Comparison of ENCODE assay signal across 18 cellular contexts in genomic region chr20:34946661-34947060, GRCh38. TPM values are rescaled to one million over a fixed set of nuclear protein-coding genes. Genes with fewer than 3 reads are reported as not detected.
DNase-seq lines count a peak whose midpoint lies in the region; ATAC-seq and TF ChIP-seq lines count a peak whose summit lies in the region.
"Had no signal": no experiment of that assay in that cellular context is flagged by ENCODE, and none has a peak within 500 bp of the region (broad histone marks: within the 10 kb centered on the region; RNA-seq: fewer than 3 reads in every experiment).

No MANE protein-coding gene starts in this region.

- H3K4me2 ChIP-seq in IMR-90 (ENCODE audit: low read depth, low read length): no peak overlapping the region
- H3K4me2 ChIP-seq in mesenchymal stem cell (ENCODE audit: low read length, poor library complexity, severe bottlenecking): no peak overlapping the region
- H3K4me2 ChIP-seq: BLaER1 had no signal

- H3K4me3 Mint-ChIP-seq in osteocyte (ENCODE audit: unreplicated experiment): no peak overlapping the region
- no peak overlapping the region for H3K4me3 Mint-ChIP-seq in endothelial cell (ENCODE audit: unreplicated experiment)

- H3K36me3 ChIP-seq in IMR-90 (ENCODE audit: control insufficient read depth, insufficient read depth, low read length) (peaks cover 25% of the 10 kb centered on the region), body of pancreas (replicated peaks in 1 of 2; ENCODE audit: insufficient read depth in 1 of 2, low read depth in 2 of 2) (no peaks in the 10 kb centered on the region), mesenchymal stem cell (ENCODE audit: control insufficient read depth in 1 of 2, insufficient read depth in 2 of 2, low read depth in 1 of 2, low read length in 2 of 2) (peaks cover 20 to 82% of the 10 kb centered on the region in 2 experiments), subcutaneous abdominal adipose tissue (ENCODE audit: control insufficient read depth in 5 of 5, insufficient read depth in 5 of 5, low read length in 5 of 5) (peaks cover 9 to 38% (median 15%) of the 10 kb centered on the region in 5 donors)

- no peak for TF ChIP-seq RAD21 in IMR-90 (IDR thresholded peaks at IDR 0.05; ENCODE audit: low read length)

- H2BK15ac ChIP-seq in IMR-90 (ENCODE audit: low read depth, low read length): no peak overlapping the region
- H2BK15ac ChIP-seq in mesenchymal stem cell (ENCODE audit: low read depth, poor library complexity, severe bottlenecking): no peak overlapping the region

- H3K4me1 ChIP-seq in IMR-90 (ENCODE audit: control insufficient read depth, insufficient read depth, low read length): peaks cover 3% of the 10 kb centered on the region
- no peaks in the 10 kb centered on the region for H3K4me1 ChIP-seq in body of pancreas
- peaks cover 19% of the 10 kb centered on the region for H3K4me1 ChIP-seq in mesenchymal stem cell (ENCODE audit: control insufficient read depth, insufficient read depth, low read depth, low read length)
- peaks cover 3 to 36% (median 26%) of the 10 kb centered on the region in 5 donors for H3K4me1 ChIP-seq in subcutaneous abdominal adipose tissue (ENCODE audit: control insufficient read depth in 5 of 5, insufficient read depth in 5 of 5, low read length in 5 of 5)
- H3K4me1 ChIP-seq: BLaER1 had no signal

- H2BK120ac ChIP-seq in IMR-90 (ENCODE audit: low read depth, low read length) (no peak overlapping the region), mesenchymal stem cell (ENCODE audit: low read depth, low read length) (no peak overlapping the region)

- H3K79me1 ChIP-seq in IMR-90 (ENCODE audit: low read depth in 1 of 2, low read length in 2 of 2): peaks cover 0 to 6% of the 10 kb centered on the region in 2 experiments; a peak in 2 of 4 replicates
- H3K79me1 ChIP-seq in mesenchymal stem cell (replicated peaks; ENCODE audit: low read length, poor library complexity, severe bottlenecking): peaks cover 12% of the 10 kb centered on the region

- no peaks in the 10 kb centered on the region for H4K20me1 ChIP-seq in IMR-90 (ENCODE audit: insufficient read depth, low read length)
- H4K20me1 ChIP-seq: BLaER1 had no signal

- H3K9ac ChIP-seq in IMR-90 (ENCODE audit: low read depth, low read length) (no peak overlapping the region), mesenchymal stem cell (ENCODE audit: low read length) (no peak overlapping the region), subcutaneous abdominal adipose tissue (ENCODE audit: low read length in 5 of 5) (no peak overlapping the region)
- H3K9ac ChIP-seq: BLaER1, GM23248 had no signal

- H3K36me3 Mint-ChIP-seq in osteocyte (ENCODE audit: unreplicated experiment) (peaks cover 19% of the 10 kb centered on the region), endothelial cell (ENCODE audit: low read depth, unreplicated experiment) (peaks cover 11% of the 10 kb centered on the region)

- DNase-seq in IMR-90 (peak; percentile 59), body of pancreas (no peak), mesenchymal stem cell (no peak), osteocyte (ENCODE audit: extremely low spot score, unreplicated experiment) (no peak), endothelial cell (ENCODE audit: low spot score) (no peak)
- DNase-seq: GM23248; KG1; NCI-H1092; NCI-H345; NCI-H526 treated with DMSO at 0.1 percent for 48 hours; NK-92 treated with Interleukin-12 subunit alpha and Interleukin-12 subunit beta, amount 100 ng/mL, for 24 hours; OCI-M1 had no signal

- no peak overlapping the region for H2BK5ac ChIP-seq in IMR-90 (ENCODE audit: low read depth, low read length, poor library complexity, severe bottlenecking)
- peak overlapping the region; percentile 66 for H2BK5ac ChIP-seq in mesenchymal stem cell (ENCODE audit: low read depth, low read length, poor library complexity, severe bottlenecking)

- WGBS in IMR-90 (ENCODE audit: extremely low coverage in 2 of 2, insufficient read length in 1 of 2), 2 experiments: no CpG with 5 or more reads among the region's 3 CpGs
- 59 to 66% methylated on average over 3 of the region's 3 CpGs for WGBS in body of pancreas, 2 donors
- 100% methylated on average over 2 of the region's 3 CpGs for WGBS in mesenchymal stem cell

- H3K27ac ChIP-seq in IMR-90 (ENCODE audit: insufficient read depth, low read length): no peak overlapping the region
- peak overlapping the region in 1 of 4 donors; percentile 24 for H3K27ac ChIP-seq in body of pancreas
- H3K27ac ChIP-seq in mesenchymal stem cell (ENCODE audit: low read length, poor library complexity, severe bottlenecking): peak overlapping the region; percentile 98
- peak overlapping the region; percentile 86 for H3K27ac ChIP-seq in subcutaneous abdominal adipose tissue (ENCODE audit: low read depth, low read length)
- H3K27ac ChIP-seq: BLaER1, GM23248, HL-60 had no signal

- H2BK20ac ChIP-seq in IMR-90 (ENCODE audit: low read depth, low read length): no peak overlapping the region

- no peak overlapping the region for H3K4ac ChIP-seq in IMR-90 (ENCODE audit: low read depth, low read length)
- no peak overlapping the region for H3K4ac ChIP-seq in mesenchymal stem cell (ENCODE audit: low read depth in 1 of 2, low read length in 2 of 2)

- TF ChIP-seq CTCF in IMR-90 (conservative IDR thresholded peaks at IDR 0.05; ENCODE audit: low read depth, low read length) (no peak), body of pancreas (IDR thresholded peaks at IDR 0.05) (no peak), osteocyte (IDR thresholded peaks at IDR 0.05) (no peak), endothelial cell (IDR thresholded peaks at IDR 0.05; ENCODE audit: unreplicated experiment) (no peak)

- H3K9me3 ChIP-seq in IMR-90 (ENCODE audit: control insufficient read depth, insufficient read depth, low read length) (no peaks in the 10 kb centered on the region), body of pancreas (no peaks in the 10 kb centered on the region), mesenchymal stem cell (ENCODE audit: control insufficient read depth, low read length) (no peaks in the 10 kb centered on the region), subcutaneous abdominal adipose tissue (ENCODE audit: control insufficient read depth in 5 of 5, low read length in 5 of 5) (no peaks in the 10 kb centered on the region)
- H3K9me3 ChIP-seq: BLaER1 had no signal

- no peaks in the 10 kb centered on the region for H3K27me3 ChIP-seq in IMR-90 (ENCODE audit: control insufficient read depth, insufficient read depth, low read length)
- H3K27me3 ChIP-seq in body of pancreas: no peaks in the 10 kb centered on the region
- no peaks in the 10 kb centered on the region for H3K27me3 ChIP-seq in mesenchymal stem cell (ENCODE audit: control insufficient read depth in 1 of 2, insufficient read depth in 1 of 2, low read length in 2 of 2)
- H3K27me3 ChIP-seq in subcutaneous abdominal adipose tissue (ENCODE audit: control insufficient read depth in 5 of 5, insufficient read depth in 4 of 5, low read length in 5 of 5): no peaks in the 10 kb centered on the region
- H3K27me3 ChIP-seq: BLaER1 had no signal

- ATAC-seq in IMR-90 (ENCODE audit: low read depth) (peak; percentile 36), body of pancreas (peak; percentile 27), HG02571 (IDR thresholded peaks at IDR 0.05; ENCODE audit: unreplicated experiment) (no peak)
- ATAC-seq: GM12878, HCT116 had no signal

- H3K27me3 Mint-ChIP-seq in osteocyte (ENCODE audit: unreplicated experiment) (no peaks in the 10 kb centered on the region), endothelial cell (ENCODE audit: unreplicated experiment) (peaks cover 4% of the 10 kb centered on the region)

- H3K23ac ChIP-seq in IMR-90 (ENCODE audit: low read depth, low read length) (no peak overlapping the region), mesenchymal stem cell (ENCODE audit: low read length in 2 of 2) (no peak overlapping the region)

- peaks cover 8% of the 10 kb centered on the region for H3K9me1 ChIP-seq in IMR-90 (ENCODE audit: insufficient read depth, low read length)

- H3K27ac Mint-ChIP-seq in osteocyte (ENCODE audit: unreplicated experiment): no peak overlapping the region
- no peak overlapping the region for H3K27ac Mint-ChIP-seq in endothelial cell (ENCODE audit: unreplicated experiment)

- no peak overlapping the region for H2BK12ac ChIP-seq in mesenchymal stem cell (ENCODE audit: low read length in 2 of 2)

- H3K9me3 Mint-ChIP-seq in osteocyte (ENCODE audit: unreplicated experiment) (no peaks in the 10 kb centered on the region), endothelial cell (ENCODE audit: unreplicated experiment) (no peaks in the 10 kb centered on the region)

- TF ChIP-seq POLR2A in IMR-90 (IDR thresholded peaks at IDR 0.05; ENCODE audit: low read depth, low read length) (no peak), body of pancreas (IDR thresholded peaks at IDR 0.05) (no peak)

- CTCF ChIA-PET in IMR-90 (lab: Yijun Ruan, JAX): no interaction called here

- no TSS peak for BruUV-seq in IMR-90 (replicated peaks; lab: Mats Ljungman, UMichigan)

- in situ Hi-C loops in IMR-90 (cut with MboI; ENCODE audit: low sequenced_read_pairs): no loop called here

- POLR2A ChIA-PET in IMR-90 (lab: Charles Lee; ENCODE audit: unreplicated experiment): no interaction called here

- H2AK5ac ChIP-seq in IMR-90 (ENCODE audit: low read depth, low read length) (peak overlapping the region; percentile 13; the same call in 1 of the 2 replicates), mesenchymal stem cell (ENCODE audit: low read length, severe bottlenecking) (peak overlapping the region; percentile 83)

- H3K18ac ChIP-seq in IMR-90 (ENCODE audit: low read depth, low read length) (no peak overlapping the region), mesenchymal stem cell (ENCODE audit: low read depth in 1 of 2, low read length in 2 of 2) (no peak overlapping the region)

- dilution Hi-C loops in IMR-90 (cut with HindIII; ENCODE audit: low sequenced_read_pairs, unreplicated experiment): no loop called here

- H3K14ac ChIP-seq in IMR-90 (replicated peaks; ENCODE audit: low read depth, low read length): no peak overlapping the region
- H3K14ac ChIP-seq in mesenchymal stem cell (ENCODE audit: low read length in 2 of 2): no peak overlapping the region

- no peak overlapping the region for H4K91ac ChIP-seq in IMR-90 (ENCODE audit: insufficient read depth, low read depth, low read length)
- no peak overlapping the region for H4K91ac ChIP-seq in mesenchymal stem cell (ENCODE audit: low read length)

- H4K5ac ChIP-seq in IMR-90 (ENCODE audit: low read depth, low read length): no peak overlapping the region

- no peak overlapping the region for H2AK9ac ChIP-seq in IMR-90 (replicated peaks; ENCODE audit: low read depth, low read length, poor library complexity)

- H3K4me1 Mint-ChIP-seq in osteocyte (ENCODE audit: unreplicated experiment) (peaks cover 3% of the 10 kb centered on the region), endothelial cell (ENCODE audit: unreplicated experiment) (no peaks in the 10 kb centered on the region)

- no peak overlapping the region for H4K8ac ChIP-seq in IMR-90 (ENCODE audit: low read depth in 2 of 2, low read length in 2 of 2)
- no peak overlapping the region for H4K8ac ChIP-seq in mesenchymal stem cell (ENCODE audit: low read length)

- H3K4me3 ChIP-seq in IMR-90 (ENCODE audit: insufficient read depth, low read depth, low read length): no peak overlapping the region
- H3K4me3 ChIP-seq in body of pancreas: no peak overlapping the region
- H3K4me3 ChIP-seq in mesenchymal stem cell (ENCODE audit: insufficient read depth in 1 of 2, low read depth in 1 of 2, low read length in 2 of 2): no peak overlapping the region
- H3K4me3 ChIP-seq in subcutaneous abdominal adipose tissue (ENCODE audit: low read depth in 1 of 5, low read length in 5 of 5): no peak overlapping the region
- H3K4me3 ChIP-seq: BLaER1, GM12878, GM23248 had no signal

- no peak overlapping the region for H3K56ac ChIP-seq in IMR-90 (ENCODE audit: extremely low read depth, insufficient read depth, low read length)

- intact Hi-C loops in IMR-90 (cut with micrococcal nuclease): no loop called here
- intact Hi-C loops in body of pancreas (cut with DNase I): no loop called here

- H2AFZ ChIP-seq in IMR-90 (replicated peaks; ENCODE audit: low read length, poor library complexity) (no peak overlapping the region), mesenchymal stem cell (ENCODE audit: low read depth, low read length) (no peak overlapping the region)
- H2AFZ ChIP-seq: GM23248 had no signal

RNA-seq across cellular contexts. Expression of gene GSS, which starts 8.9 kb away (rescaled TPM):
- total RNA-seq in IMR-90 (2012; rRNA removed): 70.5 and 90.0 TPM in 2 replicates
- polyA plus RNA-seq in IMR-90 (2012; rRNA removed): 70.3 and 73.7 TPM in 2 replicates
- polyA plus RNA-seq in IMR-90 (2012; cell fraction: cytosol; rRNA removed): 64.9 and 72.0 TPM in 2 replicates
- polyA plus RNA-seq in IMR-90 (2012; cell fraction: nucleus; rRNA removed; ENCODE audit: low replicate concordance): 217 and 248 TPM in 2 replicates
- 10 to 100 TPM; 24.6 to 33.0 TPM for total RNA-seq in body of pancreas
- 40.8 TPM for polyA plus RNA-seq in mesenchymal stem cell (2013, experiment 1 of 2)
- 38.6 TPM for polyA plus RNA-seq in mesenchymal stem cell (2013, experiment 2 of 2)
- total RNA-seq in osteocyte: 36.0 and 37.2 TPM in 2 replicates
- total RNA-seq in endothelial cell (ENCODE audit: unreplicated experiment): 48.3 TPM

RNA-seq across cellular contexts. Expression of gene MYH7B, which starts 9.0 kb away (rescaled TPM):
- not detected in 2 replicates for total RNA-seq in IMR-90 (2012; rRNA removed)
- polyA plus RNA-seq in IMR-90 (2012; rRNA removed): 0.09 and 0.10 TPM in 2 replicates
- polyA plus RNA-seq in IMR-90 (2012; cell fraction: cytosol; rRNA removed): 0.02 and 0.18 TPM in 2 replicates
- 0.53 and 1.1 TPM in 2 replicates for polyA plus RNA-seq in IMR-90 (2012; cell fraction: nucleus; rRNA removed; ENCODE audit: low replicate concordance)
- total RNA-seq in body of pancreas: 1 to 10 TPM in 1 of 2 donors, under 1 TPM in 1; 0.52 to 1.3 TPM
- polyA plus RNA-seq in mesenchymal stem cell (2013, experiment 1 of 2): 0.10 TPM
- polyA plus RNA-seq in mesenchymal stem cell (2013, experiment 2 of 2): 0.08 TPM
- total RNA-seq in osteocyte: 0.18 and 0.86 TPM in 2 replicates
- 0.51 TPM for total RNA-seq in endothelial cell (ENCODE audit: unreplicated experiment)
